Comparison of ENCODE assay signal across 30 cellular contexts in the genomic region with DNA sequence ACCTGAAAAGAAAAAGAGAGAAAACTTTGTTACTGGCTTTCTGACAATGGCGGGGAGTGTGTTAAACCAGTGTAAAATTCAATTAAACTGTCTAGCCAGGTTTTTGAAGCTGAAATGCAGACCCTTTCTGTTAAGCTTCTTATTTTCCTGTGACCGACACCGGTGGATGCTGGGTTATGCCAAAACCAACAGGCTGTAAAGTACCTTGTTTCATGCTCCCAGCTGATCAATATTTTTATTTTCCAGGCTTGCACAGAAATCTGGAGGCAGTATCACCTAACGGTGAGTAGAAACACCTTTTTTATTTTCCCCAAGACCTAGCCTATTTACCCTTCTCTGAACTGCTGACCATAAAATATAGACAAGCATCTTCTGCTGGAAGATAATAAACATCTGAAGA.
DNase-seq lines count a peak whose midpoint lies in the region; ATAC-seq and TF ChIP-seq lines count a peak whose summit lies in the region.
"Had no signal": no experiment of that assay in that cellular context is flagged by ENCODE, and none has a peak within 500 bp of the region (broad histone marks: within the 10 kb centered on the region; RNA-seq: fewer than 3 reads in every experiment).

No MANE protein-coding gene starts in this region.

- no peak overlapping the region for H2AFZ ChIP-seq in neural progenitor cell (replicated peaks)

- H3K27me3 Mint-ChIP-seq in IgD-negative memory B cell: no peaks in the 10 kb centered on the region
- H3K27me3 Mint-ChIP-seq in activated naive CD8-positive, alpha-beta T cell treated with anti-CD3 and anti-CD28 coated beads, Interleukin-2, amount 50 U/mL, for 24 hours: no peaks in the 10 kb centered on the region
- H3K27me3 Mint-ChIP-seq in neural progenitor cell (ENCODE audit: insufficient read depth, low read depth): no peaks in the 10 kb centered on the region
- H3K27me3 Mint-ChIP-seq: activated CD4-positive, alpha-beta T cell treated with anti-CD3 and anti-CD28 coated beads, Interleukin-2, amount 10 ng/mL, durations not matched to agents 24 days and 14 days; CD4-positive, CD25-positive, alpha-beta regulatory T cell had no signal

- H3K27me3 ChIP-seq in DOHH2 (ENCODE audit: control insufficient read depth, low read length) (no peaks in the 10 kb centered on the region), neural progenitor cell (no peaks in the 10 kb centered on the region), ascending aorta (no peaks in the 10 kb centered on the region)
- H3K27me3 ChIP-seq: adrenal gland, esophagus squamous epithelium, heart left ventricle, ovary, upper lobe of right lung had no signal

- peaks cover 54% of the 10 kb centered on the region for H3K79me2 ChIP-seq in DOHH2 (ENCODE audit: control insufficient read depth, low read length)
- no peaks in the 10 kb centered on the region for H3K79me2 ChIP-seq in neural progenitor cell (ENCODE audit: low read depth)

- H3K9me3 ChIP-seq in DOHH2 (ENCODE audit: control insufficient read depth, insufficient read depth, low read length) (no peaks in the 10 kb centered on the region), neural progenitor cell (ENCODE audit: low read depth) (no peaks in the 10 kb centered on the region), ascending aorta (no peaks in the 10 kb centered on the region)
- H3K9me3 ChIP-seq: esophagus squamous epithelium, heart left ventricle, lower lobe of right lung, mucosa of descending colon, ovary, upper lobe of right lung had no signal

- H3K4me2 ChIP-seq in DOHH2 (ENCODE audit: low read length) (peak overlapping the region; percentile 78), neural progenitor cell (no peak overlapping the region)

- no peak overlapping the region for H3K9ac ChIP-seq in neural progenitor cell

- H3F3A ChIP-seq in DOHH2 (ENCODE audit: control insufficient read depth, insufficient read depth) (peaks cover 66% of the 10 kb centered on the region), neural progenitor cell (ENCODE audit: low read depth) (peaks cover 30% of the 10 kb centered on the region)

- H3K4me3 Mint-ChIP-seq in IgD-negative memory B cell (peak overlapping the region; percentile 39 to 87 (median 74)), neural progenitor cell (no peak overlapping the region)
- no peak overlapping the region for H3K4me3 Mint-ChIP-seq in activated naive CD8-positive, alpha-beta T cell treated with anti-CD3 and anti-CD28 coated beads, Interleukin-2, amount 50 U/mL, for 24 hours
- H3K4me3 Mint-ChIP-seq: activated CD4-positive, alpha-beta T cell treated with anti-CD3 and anti-CD28 coated beads, Interleukin-2, amount 10 ng/mL, durations not matched to agents 24 days and 14 days; brain; CD4-positive, CD25-positive, alpha-beta regulatory T cell; H9; nephron progenitor cell had no signal

- intact Hi-C loops in ascending aorta (cut with DNase I): no loop called here

- H3K36me3 Mint-ChIP-seq in IgD-negative memory B cell: peaks cover 3% of the 10 kb centered on the region
- H3K36me3 Mint-ChIP-seq in activated naive CD8-positive, alpha-beta T cell treated with anti-CD3 and anti-CD28 coated beads, Interleukin-2, amount 50 U/mL, for 24 hours (ENCODE audit: low read depth): peaks cover 3% of the 10 kb centered on the region
- H3K36me3 Mint-ChIP-seq in neural progenitor cell: no peaks in the 10 kb centered on the region
- H3K36me3 Mint-ChIP-seq: brain had no signal

- peaks cover 100% of the 10 kb centered on the region for H3K4me1 ChIP-seq in DOHH2 (ENCODE audit: control insufficient read depth, low read length)
- no peaks in the 10 kb centered on the region for H3K4me1 ChIP-seq in neural progenitor cell
- no peaks in the 10 kb centered on the region for H3K4me1 ChIP-seq in ascending aorta
- H3K4me1 ChIP-seq: esophagus squamous epithelium, heart left ventricle, lower lobe of right lung, upper lobe of right lung had no signal

- H3K27ac Mint-ChIP-seq in IgD-negative memory B cell (peak overlapping the region; percentile 63 to 86 (median 72)), neural progenitor cell (peak overlapping the region; percentile 2)
- peak overlapping the region; percentile 25 for H3K27ac Mint-ChIP-seq in activated naive CD8-positive, alpha-beta T cell treated with anti-CD3 and anti-CD28 coated beads, Interleukin-2, amount 50 U/mL, for 24 hours
- H3K27ac Mint-ChIP-seq: activated CD4-positive, alpha-beta T cell treated with anti-CD3 and anti-CD28 coated beads, Interleukin-2, amount 10 ng/mL, durations not matched to agents 24 days and 14 days; brain; nephron progenitor cell had no signal

- H3K4me3 ChIP-seq in DOHH2 (ENCODE audit: low read length): peak overlapping the region; percentile 50
- no peak overlapping the region for H3K4me3 ChIP-seq in neural progenitor cell
- no peak overlapping the region for H3K4me3 ChIP-seq in ascending aorta
- H3K4me3 ChIP-seq: adrenal gland, esophagus squamous epithelium, heart left ventricle, lower lobe of right lung, mucosa of descending colon, ovary, skin epidermis, upper lobe of right lung had no signal

- H4K20me1 ChIP-seq in DOHH2 (ENCODE audit: control insufficient read depth, insufficient read depth, low read depth, low read length) (no peaks in the 10 kb centered on the region), neural progenitor cell (ENCODE audit: low read depth) (peaks cover 21% of the 10 kb centered on the region)

- TF ChIP-seq CTCF in DOHH2 (IDR thresholded peaks at IDR 0.05; ENCODE audit: low read depth, low read length, poor library complexity, severe bottlenecking): no peak
- TF ChIP-seq CTCF in neural progenitor cell (IDR thresholded peaks at IDR 0.05): no peak
- no peak for TF ChIP-seq CTCF in ascending aorta (IDR thresholded peaks at IDR 0.05)

- H3K36me3 ChIP-seq in DOHH2 (ENCODE audit: control insufficient read depth, low read length) (peaks cover 45% of the 10 kb centered on the region), neural progenitor cell (no peaks in the 10 kb centered on the region), ascending aorta (no peaks in the 10 kb centered on the region)
- H3K36me3 ChIP-seq: adrenal gland, lower lobe of right lung, ovary, upper lobe of right lung had no signal

- DNase-seq in activated naive CD8-positive, alpha-beta T cell treated with anti-CD3 and anti-CD28 coated beads, Interleukin-2, amount 50 U/mL, for 24 hours: no peak
- no peak for DNase-seq in neural progenitor cell (ENCODE audit: low spot score)
- no peak for DNase-seq in ascending aorta (ENCODE audit: low spot score in 2 of 2)
- no peak for DNase-seq in AML-193 (lab: John Stamatoyannopoulos, UW)
- DNase-seq: activated CD4-positive, alpha-beta T cell treated with anti-CD3 and anti-CD28 coated beads, Interleukin-2, amount 10 ng/mL, durations not matched to agents 24 days and 14 days; activated gamma-delta T cell; adrenal gland; CD4-positive, CD25-positive, alpha-beta regulatory T cell; esophagus squamous epithelium; foreskin melanocyte; H9; heart left ventricle; lower lobe of right lung; mucosa of descending colon; NCI-H1436; NCI-H2081; NCI-H226; nephron progenitor cell; ovary; SHP77 treated with DMSO at 0.1 percent for 48 hours; stimulated activated naive CD8-positive, alpha-beta T cell treated with anti-CD3 and anti-CD28 coated beads, Interleukin-15, Interleukin-2, amounts not matched to agents 100 U/mL and 50 U/mL, for 24 hours; SW 1271; T-helper 9 cell; upper lobe of right lung had no signal

- no peak for ATAC-seq in activated naive CD8-positive, alpha-beta T cell treated with anti-CD3 and anti-CD28 coated beads, Interleukin-2, amount 50 U/mL, for 24 hours
- ATAC-seq in GM18868 (IDR thresholded peaks at IDR 0.05; ENCODE audit: unreplicated experiment): no peak
- ATAC-seq: heart left ventricle; lower lobe of right lung; mucosa of descending colon; stimulated activated naive CD8-positive, alpha-beta T cell treated with anti-CD3 and anti-CD28 coated beads, Interleukin-15, Interleukin-2, amounts not matched to agents 100 U/mL and 50 U/mL, for 24 hours; upper lobe of right lung had no signal

- H3K9me2 ChIP-seq in DOHH2 (replicated peaks; ENCODE audit: control insufficient read depth, low read length): no peaks in the 10 kb centered on the region

- H3K4me1 Mint-ChIP-seq in IgD-negative memory B cell (peaks cover 44 to 61% (median 53%) of the 10 kb centered on the region in 3 donors), neural progenitor cell (peaks cover 64% of the 10 kb centered on the region)
- peaks cover 26% of the 10 kb centered on the region for H3K4me1 Mint-ChIP-seq in activated naive CD8-positive, alpha-beta T cell treated with anti-CD3 and anti-CD28 coated beads, Interleukin-2, amount 50 U/mL, for 24 hours
- H3K4me1 Mint-ChIP-seq: activated CD4-positive, alpha-beta T cell treated with anti-CD3 and anti-CD28 coated beads, Interleukin-2, amount 10 ng/mL, durations not matched to agents 24 days and 14 days had no signal

- peak overlapping the region; percentile 98 for H3K27ac ChIP-seq in DOHH2 (ENCODE audit: low read depth, low read length)
- no peak overlapping the region for H3K27ac ChIP-seq in neural progenitor cell
- H3K27ac ChIP-seq in ascending aorta: no peak overlapping the region
- H3K27ac ChIP-seq: adrenal gland, esophagus squamous epithelium, heart left ventricle, HL-60, lower lobe of right lung, ovary, skin epidermis, upper lobe of right lung had no signal

- H3K9me3 Mint-ChIP-seq in IgD-negative memory B cell (no peaks in the 10 kb centered on the region), neural progenitor cell (no peaks in the 10 kb centered on the region)
- no peaks in the 10 kb centered on the region for H3K9me3 Mint-ChIP-seq in activated naive CD8-positive, alpha-beta T cell treated with anti-CD3 and anti-CD28 coated beads, Interleukin-2, amount 50 U/mL, for 24 hours
- H3K9me3 Mint-ChIP-seq: activated CD4-positive, alpha-beta T cell treated with anti-CD3 and anti-CD28 coated beads, Interleukin-2, amount 10 ng/mL, durations not matched to agents 24 days and 14 days; brain; CD4-positive, CD25-positive, alpha-beta regulatory T cell; H9; nephron progenitor cell had no signal

Comparison
In these comparisons a context has a peak if more than half of its experiments do, and no peak if none do; other contexts are left out.
1. H3K27ac Mint-ChIP-seq: peak in every context shown above with its lines; median percentile 72 in IgD-negative memory B cell; 25 in activated naive CD8-positive, alpha-beta T cell treated with anti-CD3 and anti-CD28 coated beads, Interleukin-2, amount 50 U/mL, for 24 hours; 2 in neural progenitor cell.
2. H3K4me3 Mint-ChIP-seq: peak in IgD-negative memory B cell (4 of 4); none in activated naive CD8-positive, alpha-beta T cell treated with anti-CD3 and anti-CD28 coated beads, Interleukin-2, amount 50 U/mL, for 24 hours (single experiment) and neural progenitor cell (single experiment).